ENCODE assay signal across 10 cellular contexts in genomic region chr9:19101203-19101602, GRCh38. TPM values are rescaled to one million over a fixed set of nuclear protein-coding genes. Genes with fewer than 3 reads are reported as not detected.
DNase-seq lines count a peak whose midpoint lies in the region; ATAC-seq and TF ChIP-seq lines count a peak whose summit lies in the region.
"Had no signal": no experiment of that assay in that cellular context is flagged by ENCODE, and none has a peak within 500 bp of the region (broad histone marks: within the 10 kb centered on the region; RNA-seq: fewer than 3 reads in every experiment).

No MANE protein-coding gene starts in this region.

- no peaks in the 10 kb centered on the region for H3K9me2 ChIP-seq in PC-9 (ENCODE audit: insufficient read depth)

- H4K20me1 ChIP-seq in PC-9 (ENCODE audit: insufficient read depth), result no peaks in the 10 kb centered on the region

- no peak for ATAC-seq in activated CD8-positive, alpha-beta memory T cell treated with anti-CD3 and anti-CD28 coated beads, Interleukin-2, amount 10 ng/mL, durations not matched to agents 7 days and 5 days

- H3K4me2 ChIP-seq in PC-9 (peak overlapping the region; percentile 73), skeletal muscle satellite cell (ENCODE audit: low read length) (peak overlapping the region; percentile 79)

- POLR2A ChIA-PET in PC-9 (lab: Charles Lee; ENCODE audit: unreplicated experiment), result no interaction called here

- H3K4me1 Mint-ChIP-seq in activated CD8-positive, alpha-beta memory T cell treated with anti-CD3 and anti-CD28 coated beads, Interleukin-2, amount 10 ng/mL, durations not matched to agents 7 days and 5 days, result peaks cover 44% of the 10 kb centered on the region

- H3K36me3 ChIP-seq in PC-9 (ENCODE audit: low read depth), result no peaks in the 10 kb centered on the region
- peaks cover 4% of the 10 kb centered on the region for H3K36me3 ChIP-seq in skeletal muscle satellite cell (ENCODE audit: insufficient read depth, low read length)

- no TSS peak for BruUV-seq in PC-9 (replicated peaks; lab: Mats Ljungman, UMichigan)

- peaks cover 40% of the 10 kb centered on the region for H3K79me2 ChIP-seq in PC-9 (ENCODE audit: low read depth)

- no peak overlapping the region for H2AFZ ChIP-seq in PC-9

- intact Hi-C loops in PC-9 (cut with micrococcal nuclease; ENCODE audit: unreplicated experiment), result no loop called here

- H3K9me3 Mint-ChIP-seq in activated CD8-positive, alpha-beta memory T cell treated with anti-CD3 and anti-CD28 coated beads, Interleukin-2, amount 10 ng/mL, durations not matched to agents 7 days and 5 days (ENCODE audit: low read depth), result no peaks in the 10 kb centered on the region

- H3K9ac ChIP-seq in skeletal muscle satellite cell (ENCODE audit: low read depth, low read length), result peak overlapping the region; percentile 21

- H3K27ac ChIP-seq in PC-9, result no peak overlapping the region

- CTCF ChIA-PET in activated CD8-positive, alpha-beta memory T cell treated with anti-CD3 and anti-CD28 coated beads, Interleukin-2, amount 10 ng/mL, durations not matched to agents 7 days and 5 days (lab: Charles Lee), result interaction anchor here (0.9 to 2.2 kb wide), 7 partner anchors 16 to 364 kb away, joined by 3 to 8 read pairs (median 3); no protein-coding TSS in a partner anchor
- CTCF ChIA-PET in PC-9 (lab: Charles Lee), result no interaction called here

- peak overlapping the region; percentile 9 for H3K27ac Mint-ChIP-seq in activated CD8-positive, alpha-beta memory T cell treated with anti-CD3 and anti-CD28 coated beads, Interleukin-2, amount 10 ng/mL, durations not matched to agents 7 days and 5 days

- H3K9me3 ChIP-seq in PC-9 (ENCODE audit: insufficient read depth, low read depth) (no peaks in the 10 kb centered on the region), skeletal muscle satellite cell (replicated peaks; ENCODE audit: low read length) (no peaks in the 10 kb centered on the region)

- 0 out of 2 replicates have a peak, but pooled peaks cover 3% of the 10 kb centered on the region for H3F3A ChIP-seq in PC-9 (ENCODE audit: insufficient read depth, low read depth)

- H3K4me1 ChIP-seq in PC-9 (replicated peaks; ENCODE audit: insufficient read depth), result peaks cover 10% of the 10 kb centered on the region
- H3K4me1 ChIP-seq in skeletal muscle satellite cell (ENCODE audit: control insufficient read depth, insufficient read depth, low read length), result peaks cover 11% of the 10 kb centered on the region

- TF ChIP-seq CTCF in PC-9 (conservative IDR thresholded peaks at IDR 0.05), result no peak
- no peak for TF ChIP-seq CTCF in epithelial cell of proximal tubule (conservative IDR thresholded peaks at IDR 0.05; ENCODE audit: low read depth, low read length)

- no peak for DNase-seq in activated CD8-positive, alpha-beta memory T cell treated with anti-CD3 and anti-CD28 coated beads, Interleukin-2, amount 10 ng/mL, durations not matched to agents 7 days and 5 days
- DNase-seq in activated CD8-positive, alpha-beta memory T cell treated with anti-CD3 and anti-CD28 coated beads for 24 hours, result no peak
- no peak for DNase-seq in PC-9
- no peak for DNase-seq in epithelial cell of proximal tubule (ENCODE audit: low read depth)
- DNase-seq in germinal center (ENCODE audit: low spot score), result no peak
- no peak for DNase-seq in iPS-NIHi11 (ENCODE audit: low spot score)
- no peak for DNase-seq in NAMALWA (ENCODE audit: low spot score)
- DNase-seq: islet precursor cell, NCI-H1048 had no signal

- peaks cover 30% of the 10 kb centered on the region for H3K36me3 Mint-ChIP-seq in activated CD8-positive, alpha-beta memory T cell treated with anti-CD3 and anti-CD28 coated beads, Interleukin-2, amount 10 ng/mL, durations not matched to agents 7 days and 5 days

- no peaks in the 10 kb centered on the region for H3K27me3 Mint-ChIP-seq in activated CD8-positive, alpha-beta memory T cell treated with anti-CD3 and anti-CD28 coated beads, Interleukin-2, amount 10 ng/mL, durations not matched to agents 7 days and 5 days

- peak overlapping the region; percentile 64 for H3K4me3 ChIP-seq in PC-9
- peak overlapping the region; percentile 82 for H3K4me3 ChIP-seq in epithelial cell of proximal tubule (ENCODE audit: low read depth, low read length)
- peak overlapping the region; percentile 79 for H3K4me3 ChIP-seq in skeletal muscle satellite cell (ENCODE audit: low read length)

- peak overlapping the region; percentile 85 for H3K4me3 Mint-ChIP-seq in activated CD8-positive, alpha-beta memory T cell treated with anti-CD3 and anti-CD28 coated beads, Interleukin-2, amount 10 ng/mL, durations not matched to agents 7 days and 5 days

- H3K27me3 ChIP-seq in PC-9 (ENCODE audit: insufficient read depth, low read depth) (no peaks in the 10 kb centered on the region), skeletal muscle satellite cell (ENCODE audit: control insufficient read depth, insufficient read depth, low read length) (no peaks in the 10 kb centered on the region)

RNA-seq across cellular contexts. Expression of gene HAUS6, which starts 1.5 kb away (rescaled TPM):
- 10 to 100 TPM; 30.7 to 32.7 TPM for total RNA-seq in activated CD8-positive, alpha-beta memory T cell treated with anti-CD3 and anti-CD28 coated beads, Interleukin-2, amount 10 ng/mL, durations not matched to agents 7 days and 5 days
- total RNA-seq in PC-9 (2021), result 13.3 and 19.1 TPM in 2 replicates
- 27.2 and 28.5 TPM in 2 replicates for total RNA-seq in epithelial cell of proximal tubule
- 25.6 and 25.9 TPM in 2 replicates for total RNA-seq in skeletal muscle satellite cell (2012; rRNA removed)

RNA-seq across cellular contexts. Expression of gene PLIN2, which starts 26.1 kb away (rescaled TPM):
- 10 to 100 TPM; 48.3 to 53.2 TPM for total RNA-seq in activated CD8-positive, alpha-beta memory T cell treated with anti-CD3 and anti-CD28 coated beads, Interleukin-2, amount 10 ng/mL, durations not matched to agents 7 days and 5 days
- 2.2 and 2.7 TPM in 2 replicates for total RNA-seq in PC-9 (2021)
- 72.1 and 105 TPM in 2 replicates for total RNA-seq in epithelial cell of proximal tubule
- 567 and 771 TPM in 2 replicates for total RNA-seq in skeletal muscle satellite cell (2012; rRNA removed)

RNA-seq across cellular contexts. Expression of gene RRAGA, which starts 52.0 kb away (rescaled TPM):
- 10 to 100 TPM; 43.5 to 49.7 TPM for total RNA-seq in activated CD8-positive, alpha-beta memory T cell treated with anti-CD3 and anti-CD28 coated beads, Interleukin-2, amount 10 ng/mL, durations not matched to agents 7 days and 5 days
- total RNA-seq in PC-9 (2021), result 25.2 and 30.1 TPM in 2 replicates
- 36.0 and 51.9 TPM in 2 replicates for total RNA-seq in epithelial cell of proximal tubule
- 62.4 and 73.4 TPM in 2 replicates for total RNA-seq in skeletal muscle satellite cell (2012; rRNA removed)

Comparison
In these comparisons a context has a peak if more than half of its experiments do, and no peak if none do; other contexts are left out.
1. RNA of gene PLIN2, which starts 26.1 kb away (total RNA-seq): 72.1 to 105 TPM in epithelial cell of proximal tubule and 48.3 to 53.2 TPM in activated CD8-positive, alpha-beta memory T cell treated with anti-CD3 and anti-CD28 coated beads, Interleukin-2, amount 10 ng/mL, durations not matched to agents 7 days and 5 days; 2.2 to 2.7 TPM in PC-9; every median in the first group is over 10 times any median in the second.
2. Peak in every context shown above with its lines, with median percentiles within 50 percentile points of each other: H3K4me3 ChIP-seq.